Comparison of ENCODE assay signal across 13 cellular contexts in genomic region chr2:19611491-19612332, GRCh38.
DNase-seq lines count a peak whose midpoint lies in the region; ATAC-seq and TF ChIP-seq lines count a peak whose summit lies in the region.
"Had no signal": no experiment of that assay in that cellular context is flagged by ENCODE, and none has a peak within 500 bp of the region (broad histone marks: within the 10 kb centered on the region; RNA-seq: fewer than 3 reads in every experiment).

No MANE protein-coding gene starts in this region.

- TF ChIP-seq CTCF in MCF 10A (IDR thresholded peaks at IDR 0.05; ENCODE audit: unreplicated experiment): no peak
- no peak for TF ChIP-seq CTCF in breast epithelium (IDR thresholded peaks at IDR 0.05)
- TF ChIP-seq CTCF in RWPE2 (IDR thresholded peaks at IDR 0.05; ENCODE audit: poor library complexity, severe bottlenecking): no peak
- TF ChIP-seq CTCF in esophagus muscularis mucosa (IDR thresholded peaks at IDR 0.05): no peak
- no peak for TF ChIP-seq CTCF in GM23338 (conservative IDR thresholded peaks at IDR 0.05; ENCODE audit: low read depth in 2 of 2)

- intact Hi-C loops in MCF 10A (cut with micrococcal nuclease): loop anchor here (2.0 kb wide), 2 partner anchors 37 to 73 kb away; no protein-coding TSS in a partner anchor
- intact Hi-C loops in breast epithelium (cut with DNase I; ENCODE audit: low total_unique reads): no loop called here
- intact Hi-C loops in esophagus muscularis mucosa (cut with DNase I): no loop called here

- BruUV-seq in MCF 10A (replicated peaks; lab: Mats Ljungman, UMichigan): no TSS peak

- TF ChIP-seq POLR2A in breast epithelium (IDR thresholded peaks at IDR 0.05): no peak
- no peak for TF ChIP-seq POLR2A in esophagus muscularis mucosa (IDR thresholded peaks at IDR 0.05; ENCODE audit: low read depth)

- H4K20me1 ChIP-seq in GM23338 (replicated peaks; ENCODE audit: insufficient read depth): no peaks in the 10 kb centered on the region

- POLR2A ChIA-PET in MCF 10A (lab: Yijun Ruan, JAX): interaction anchor here (0.9 to 1.3 kb wide), 2 partner anchors 12 to 13 kb away, joined by 3 read pairs; no protein-coding TSS in a partner anchor

- H2AFZ ChIP-seq in GM23338: no peak overlapping the region

- no peak for TF ChIP-seq EP300 in esophagus muscularis mucosa (IDR thresholded peaks at IDR 0.05)

- H3K27me3 Mint-ChIP-seq in MCF 10A (ENCODE audit: insufficient read depth, unreplicated experiment) (no peaks in the 10 kb centered on the region), GM23338 (ENCODE audit: insufficient read depth, low read depth, poor library complexity) (peaks cover 3% of the 10 kb centered on the region)

- H3K4me3 Mint-ChIP-seq in MCF 10A (ENCODE audit: unreplicated experiment) (no peak overlapping the region), GM23338 (no peak overlapping the region)
- H3K4me3 Mint-ChIP-seq: activated T-cell treated with anti-CD3 and anti-CD28 coated beads, Interleukin-2, amount 50 U/mL, for 4 hours; WTC11 had no signal

- H3K36me3 Mint-ChIP-seq in MCF 10A (ENCODE audit: insufficient read depth, unreplicated experiment) (no peaks in the 10 kb centered on the region), GM23338 (ENCODE audit: low read depth) (peaks cover 21% of the 10 kb centered on the region)

- H3K9me3 Mint-ChIP-seq in MCF 10A (ENCODE audit: unreplicated experiment): peaks cover 13% of the 10 kb centered on the region
- peaks cover 27% of the 10 kb centered on the region for H3K9me3 Mint-ChIP-seq in GM23338

- H3K4me3 ChIP-seq in breast epithelium (no peak overlapping the region), RWPE2 (ENCODE audit: severe bottlenecking) (no peak overlapping the region), esophagus muscularis mucosa (no peak overlapping the region), GM23338 (no peak overlapping the region)
- H3K4me3 ChIP-seq: left ventricle myocardium inferior, tibial nerve had no signal

- H3K27ac ChIP-seq in breast epithelium (no peak overlapping the region), RWPE2 (ENCODE audit: poor library complexity, severe bottlenecking) (peak overlapping the region; percentile 80), esophagus muscularis mucosa (replicated peaks in 1 of 4) (no peak overlapping the region), GM23338 (ENCODE audit: low read depth) (no peak overlapping the region)
- H3K27ac ChIP-seq: left ventricle myocardium inferior, tibial nerve had no signal

- CTCF ChIA-PET in MCF 10A (lab: Yijun Ruan, JAX): interaction anchor here (0.7 kb wide), 2 partner anchors 182 to 264 kb away, joined by 3 to 4 read pairs; no protein-coding TSS in a partner anchor

- no peaks in the 10 kb centered on the region for H3F3A ChIP-seq in GM23338 (replicated peaks; ENCODE audit: low read depth)

- H3K4me2 ChIP-seq in GM23338: no peak overlapping the region

- H3K9me3 ChIP-seq in breast epithelium (peaks cover 9% of the 10 kb centered on the region in 2 donors), RWPE2 (ENCODE audit: severe bottlenecking) (peaks cover 12% of the 10 kb centered on the region), esophagus muscularis mucosa (peaks cover 0 to 10% (median 4%) of the 10 kb centered on the region in 4 donors)

- WGBS in esophagus muscularis mucosa: 94% methylated on average over 4 of the region's 4 CpGs

- H3K9me2 ChIP-seq in GM23338 (ENCODE audit: insufficient read depth): peaks cover 9% of the 10 kb centered on the region; the same call in 1 of the 2 replicates

- H3K36me3 ChIP-seq in breast epithelium (no peaks in the 10 kb centered on the region), RWPE2 (ENCODE audit: low read depth) (no peaks in the 10 kb centered on the region), esophagus muscularis mucosa (no peaks in the 10 kb centered on the region), GM23338 (ENCODE audit: insufficient read depth) (no peaks in the 10 kb centered on the region)
- H3K36me3 ChIP-seq: left ventricle myocardium inferior, tibial nerve had no signal

- peak overlapping the region; percentile 32 for H3K27ac Mint-ChIP-seq in MCF 10A (ENCODE audit: low read depth, unreplicated experiment)
- no peak overlapping the region for H3K27ac Mint-ChIP-seq in GM23338
- H3K27ac Mint-ChIP-seq: WTC11 had no signal

- peak; percentile 86 for ATAC-seq in RWPE2 (ENCODE audit: low read depth)
- ATAC-seq in GM21390 (IDR thresholded peaks at IDR 0.05; ENCODE audit: unreplicated experiment): no peak
- no peak for ATAC-seq in GM23338
- no peak for ATAC-seq in GM18511 (IDR thresholded peaks at IDR 0.05; ENCODE audit: unreplicated experiment)
- ATAC-seq: activated T-cell treated with anti-CD3 and anti-CD28 coated beads, Interleukin-2, amount 50 U/mL, for 4 hours; WTC11 had no signal

- H3K4me1 Mint-ChIP-seq in MCF 10A (ENCODE audit: insufficient read depth, unreplicated experiment) (peaks cover 21% of the 10 kb centered on the region), GM23338 (no peaks in the 10 kb centered on the region)
- H3K4me1 Mint-ChIP-seq: WTC11 had no signal

- H3K27me3 ChIP-seq in breast epithelium: no peaks in the 10 kb centered on the region
- no peaks in the 10 kb centered on the region for H3K27me3 ChIP-seq in RWPE2 (ENCODE audit: insufficient read depth, poor library complexity, severe bottlenecking)
- H3K27me3 ChIP-seq in esophagus muscularis mucosa: no peaks in the 10 kb centered on the region
- H3K27me3 ChIP-seq in GM23338 (ENCODE audit: insufficient read depth): no peaks in the 10 kb centered on the region
- H3K27me3 ChIP-seq: tibial nerve had no signal

- H3K79me2 ChIP-seq in GM23338 (replicated peaks; ENCODE audit: insufficient read depth): no peaks in the 10 kb centered on the region

- DNase-seq in MCF 10A (ENCODE audit: unreplicated experiment): peak; percentile 82
- DNase-seq in breast epithelium (ENCODE audit: low spot score in 2 of 2): no peak
- no peak for DNase-seq in RWPE2 (ENCODE audit: low spot score)
- DNase-seq in foreskin melanocyte: peak; percentile 6
- no peak for DNase-seq in esophagus muscularis mucosa (ENCODE audit: extremely low spot score)
- DNase-seq in GM23338 (ENCODE audit: low spot score): no peak
- DNase-seq: activated T-cell treated with anti-CD3 and anti-CD28 coated beads, Interleukin-2, amount 50 U/mL, for 4 hours; left ventricle myocardium inferior; MV-4-11 had no signal

- H3K4me1 ChIP-seq in breast epithelium (no peaks in the 10 kb centered on the region), RWPE2 (ENCODE audit: insufficient read depth, poor library complexity, severe bottlenecking) (peaks cover 31% of the 10 kb centered on the region), esophagus muscularis mucosa (no peaks in the 10 kb centered on the region), GM23338 (ENCODE audit: insufficient read depth) (no peaks in the 10 kb centered on the region)
- H3K4me1 ChIP-seq: left ventricle myocardium inferior had no signal

TF ChIP-seq in GM23338, 12 proteins besides CTCF, POLR2A, EP300 and RAD21 (continues in another document):
- no peak for TF ChIP-seq CREB1 (CRISPR knock-in tag; IDR thresholded peaks at IDR 0.05; ENCODE audit: low read depth)

Comparison
In these comparisons a context has a peak if more than half of its experiments do, and no peak if none do; other contexts are left out.
1. DNase-seq: peak in MCF 10A (single experiment) and foreskin melanocyte (single experiment); none in breast epithelium (0 of 2), RWPE2 (single experiment), esophagus muscularis mucosa (single experiment) and GM23338 (single experiment).